1 cellular context compared by ENCODE assay signal in genomic region chr1:9324246-9325096, GRCh38.
TF ChIP-seq lines count a peak whose summit lies in the region.

No MANE protein-coding gene starts in this region.

TF ChIP-seq in WTC11, 78 proteins besides CTCF, POLR2A, EP300 and RAD21 (continued from another document):
- TF ChIP-seq SOX15 (CRISPR knock-in tag; IDR thresholded peaks at IDR 0.05) (no peak), JUN (CRISPR knock-in tag; IDR thresholded peaks at IDR 0.05) (no peak), ZBTB43 (CRISPR knock-in tag; IDR thresholded peaks at IDR 0.05) (no peak), ERG (CRISPR knock-in tag; IDR thresholded peaks at IDR 0.05) (no peak), NFYB (CRISPR knock-in tag; conservative IDR thresholded peaks at IDR 0.05; ENCODE audit: low read depth) (no peak)
- TF ChIP-seq, protein P1, sequence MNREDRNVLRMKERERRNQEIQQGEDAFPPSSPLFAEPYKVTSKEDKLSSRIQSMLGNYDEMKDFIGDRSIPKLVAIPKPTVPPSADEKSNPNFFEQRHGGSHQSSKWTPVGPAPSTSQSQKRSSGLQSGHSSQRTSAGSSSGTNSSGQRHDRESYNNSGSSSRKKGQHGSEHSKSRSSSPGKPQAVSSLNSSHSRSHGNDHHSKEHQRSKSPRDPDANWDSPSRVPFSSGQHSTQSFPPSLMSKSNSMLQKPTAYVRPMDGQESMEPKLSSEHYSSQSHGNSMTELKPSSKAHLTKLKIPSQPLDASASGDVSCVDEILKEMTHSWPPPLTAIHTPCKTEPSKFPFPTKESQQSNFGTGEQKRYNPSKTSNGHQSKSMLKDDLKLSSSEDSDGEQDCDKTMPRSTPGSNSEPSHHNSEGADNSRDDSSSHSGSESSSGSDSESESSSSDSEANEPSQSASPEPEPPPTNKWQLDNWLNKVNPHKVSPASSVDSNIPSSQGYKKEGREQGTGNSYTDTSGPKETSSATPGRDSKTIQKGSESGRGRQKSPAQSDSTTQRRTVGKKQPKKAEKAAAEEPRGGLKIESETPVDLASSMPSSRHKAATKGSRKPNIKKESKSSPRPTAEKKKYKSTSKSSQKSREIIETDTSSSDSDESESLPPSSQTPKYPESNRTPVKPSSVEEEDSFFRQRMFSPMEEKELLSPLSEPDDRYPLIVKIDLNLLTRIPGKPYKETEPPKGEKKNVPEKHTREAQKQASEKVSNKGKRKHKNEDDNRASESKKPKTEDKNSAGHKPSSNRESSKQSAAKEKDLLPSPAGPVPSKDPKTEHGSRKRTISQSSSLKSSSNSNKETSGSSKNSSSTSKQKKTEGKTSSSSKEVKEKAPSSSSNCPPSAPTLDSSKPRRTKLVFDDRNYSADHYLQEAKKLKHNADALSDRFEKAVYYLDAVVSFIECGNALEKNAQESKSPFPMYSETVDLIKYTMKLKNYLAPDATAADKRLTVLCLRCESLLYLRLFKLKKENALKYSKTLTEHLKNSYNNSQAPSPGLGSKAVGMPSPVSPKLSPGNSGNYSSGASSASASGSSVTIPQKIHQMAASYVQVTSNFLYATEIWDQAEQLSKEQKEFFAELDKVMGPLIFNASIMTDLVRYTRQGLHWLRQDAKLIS (CRISPR knock-in tag; IDR thresholded peaks at IDR 0.05; ENCODE audit: borderline replicate concordance) = no peak
- TF ChIP-seq, protein P2, sequence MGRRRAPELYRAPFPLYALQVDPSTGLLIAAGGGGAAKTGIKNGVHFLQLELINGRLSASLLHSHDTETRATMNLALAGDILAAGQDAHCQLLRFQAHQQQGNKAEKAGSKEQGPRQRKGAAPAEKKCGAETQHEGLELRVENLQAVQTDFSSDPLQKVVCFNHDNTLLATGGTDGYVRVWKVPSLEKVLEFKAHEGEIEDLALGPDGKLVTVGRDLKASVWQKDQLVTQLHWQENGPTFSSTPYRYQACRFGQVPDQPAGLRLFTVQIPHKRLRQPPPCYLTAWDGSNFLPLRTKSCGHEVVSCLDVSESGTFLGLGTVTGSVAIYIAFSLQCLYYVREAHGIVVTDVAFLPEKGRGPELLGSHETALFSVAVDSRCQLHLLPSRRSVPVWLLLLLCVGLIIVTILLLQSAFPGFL (CRISPR knock-in tag; IDR thresholded peaks at IDR 0.05; ENCODE audit: borderline replicate concordance) = no peak
